ENCODE assay signal across 20 cellular contexts in genomic region chr14:99325591-99325990, GRCh38. TPM values are rescaled to one million over a fixed set of nuclear protein-coding genes. Genes with fewer than 3 reads are reported as not detected.
"Had no signal": no experiment of that assay in that cellular context is flagged by ENCODE, and none has a peak within 500 bp of the region (broad histone marks: within the 10 kb centered on the region; RNA-seq: fewer than 3 reads in every experiment).

No MANE protein-coding gene starts in this region.

- H3K9me3 ChIP-seq: heart left ventricle had no signal

- DNase-seq: activated CD4-positive, alpha-beta T cell treated with anti-CD3 and anti-CD28 coated beads, Interleukin-2, amount 10 ng/mL, durations not matched to agents 7 days and 5 days; activated CD4-positive, CD25-positive, alpha-beta regulatory T cell treated with anti-CD3 and anti-CD28 coated beads, Interleukin-2, amount 50 U/mL, for 72 hours; activated CD8-positive, alpha-beta T cell treated with anti-CD3 and anti-CD28 coated beads, Interleukin-2, amount 10 ng/mL, durations not matched to agents 7 days and 5 days; activated gamma-delta T cell; activated naive CD4-positive, alpha-beta T cell treated with anti-CD3 and anti-CD28 coated beads, Interleukin-2, amount 50 U/mL, for 16 hours; activated naive CD8-positive, alpha-beta T cell treated with anti-CD3 and anti-CD28 coated beads, Interleukin-2, amount 50 U/mL, for 24 hours; activated T-cell treated with anti-CD3 and anti-CD28 coated beads, Interleukin-2, amount 50 U/mL, for 72 hours; cerebellar nuclear complex; heart left ventricle; left cardiac atrium; mesendoderm; naive B cell; occipital lobe; sigmoid colon; stimulated activated CD4-positive, alpha-beta T cell treated with anti-CD3 and anti-CD28 coated beads, Interleukin-2, amount 100 ng/mL, for 48 hours; stimulated activated naive CD8-positive, alpha-beta T cell treated with anti-CD3 and anti-CD28 coated beads, Interleukin-15, Interleukin-2, amounts not matched to agents 100 U/mL and 50 U/mL, for 24 hours had no signal

- H3K36me3 Mint-ChIP-seq: naive B cell, T-cell had no signal

- H3K27ac ChIP-seq: heart left ventricle, sigmoid colon, VCaP had no signal

- H3K4me1 Mint-ChIP-seq: activated CD4-positive, alpha-beta T cell treated with anti-CD3 and anti-CD28 coated beads, Interleukin-2, amount 10 ng/mL, durations not matched to agents 7 days and 5 days had no signal

- H3K36me3 ChIP-seq: heart left ventricle, sigmoid colon had no signal

- H3K4me3 ChIP-seq: heart left ventricle, sigmoid colon had no signal

- H3K27ac Mint-ChIP-seq: activated CD4-positive, alpha-beta T cell treated with anti-CD3 and anti-CD28 coated beads, Interleukin-2, amount 10 ng/mL, durations not matched to agents 7 days and 5 days; activated CD8-positive, alpha-beta T cell treated with anti-CD3 and anti-CD28 coated beads, Interleukin-2, amount 10 ng/mL, durations not matched to agents 7 days and 5 days; activated naive CD8-positive, alpha-beta T cell treated with anti-CD3 and anti-CD28 coated beads, Interleukin-2, amount 50 U/mL, for 24 hours; activated T-cell treated with anti-CD3 and anti-CD28 coated beads, Interleukin-2, amount 50 U/mL, for 72 hours; T-cell; T-helper 2 cell treated with Interferon-gamma antibody and Interleukin-4, amounts not matched to agents 5 μg/mL and 100 μg/mL, for 36 hours had no signal

- H3K9me3 Mint-ChIP-seq: activated CD4-positive, alpha-beta T cell treated with anti-CD3 and anti-CD28 coated beads, Interleukin-2, amount 10 ng/mL, durations not matched to agents 7 days and 5 days; activated naive CD8-positive, alpha-beta T cell treated with anti-CD3 and anti-CD28 coated beads, Interleukin-2, amount 50 U/mL, for 24 hours; activated T-cell treated with anti-CD3 and anti-CD28 coated beads, Interleukin-2, amount 50 U/mL, for 72 hours; T-cell; T-helper 2 cell treated with Interferon-gamma antibody and Interleukin-4, amounts not matched to agents 5 μg/mL and 100 μg/mL, for 36 hours had no signal

- H3K4me1 ChIP-seq: sigmoid colon had no signal

- H3K4me3 Mint-ChIP-seq: activated CD4-positive, alpha-beta T cell treated with anti-CD3 and anti-CD28 coated beads, Interleukin-2, amount 10 ng/mL, durations not matched to agents 7 days and 5 days; activated CD8-positive, alpha-beta T cell treated with anti-CD3 and anti-CD28 coated beads, Interleukin-2, amount 10 ng/mL, durations not matched to agents 7 days and 5 days; activated naive CD8-positive, alpha-beta T cell treated with anti-CD3 and anti-CD28 coated beads, Interleukin-2, amount 50 U/mL, for 24 hours; activated T-cell treated with anti-CD3 and anti-CD28 coated beads, Interleukin-2, amount 50 U/mL, for 72 hours; naive B cell; T-cell; T-helper 2 cell treated with Interferon-gamma antibody and Interleukin-4, amounts not matched to agents 5 μg/mL and 100 μg/mL, for 36 hours had no signal

- ATAC-seq: activated CD8-positive, alpha-beta T cell treated with anti-CD3 and anti-CD28 coated beads, Interleukin-2, amount 10 ng/mL, durations not matched to agents 7 days and 5 days; activated naive CD8-positive, alpha-beta T cell treated with anti-CD3 and anti-CD28 coated beads, Interleukin-2, amount 50 U/mL, for 24 hours; activated T-cell treated with anti-CD3 and anti-CD28 coated beads, Interleukin-2, amount 50 U/mL, for 72 hours; heart left ventricle; left cardiac atrium; stimulated activated naive CD8-positive, alpha-beta T cell treated with anti-CD3 and anti-CD28 coated beads, Interleukin-15, Interleukin-2, amounts not matched to agents 100 U/mL and 50 U/mL, for 24 hours; T-cell had no signal

RNA-seq across cellular contexts. Expression of gene BCL11B, which starts 53.6 kb away (rescaled TPM):
- total RNA-seq: fibroblast of villous mesenchyme had no signal
